ENCODE assay signal across 9 cellular contexts in the genomic region with DNA sequence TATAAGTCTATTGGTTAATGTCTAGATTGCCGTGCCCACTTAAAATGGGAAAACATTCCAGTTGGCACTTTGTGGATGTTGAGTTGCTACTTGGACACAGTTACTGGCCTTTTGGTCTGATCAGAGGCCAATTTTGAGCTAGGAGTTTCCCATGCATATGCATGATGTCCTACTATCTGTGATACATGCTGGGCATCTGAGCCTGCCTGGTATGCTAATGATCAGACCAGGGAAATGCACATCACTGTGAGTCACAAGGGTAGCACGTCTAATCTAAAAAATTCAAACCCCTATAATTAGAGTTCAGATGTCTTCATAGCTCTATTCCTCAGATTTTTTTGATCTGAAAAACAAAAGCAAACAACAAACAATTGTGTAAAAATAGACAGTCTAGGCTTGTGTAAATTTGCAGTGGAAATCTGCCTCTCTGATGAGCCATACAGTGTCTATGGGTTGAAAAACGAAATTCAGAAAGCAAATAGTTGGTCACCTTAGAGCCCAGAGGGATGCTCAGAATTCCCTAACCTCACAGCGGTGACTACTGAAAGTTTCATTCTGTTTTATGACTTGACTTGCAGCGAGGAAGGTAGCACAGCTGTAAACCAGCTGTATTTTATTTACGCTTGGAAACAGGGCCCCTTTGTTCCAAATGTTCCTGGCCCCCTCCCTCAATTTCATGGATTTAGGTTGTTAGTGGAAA. TPM values are rescaled to one million over a fixed set of nuclear protein-coding genes. Genes with fewer than 3 reads are reported as not detected.
A peak's percentile ranks its signal among the peaks of the same experiment; 100 is the strongest.
DNase-seq lines count a peak whose midpoint lies in the region; ATAC-seq, FAIRE-seq and TF ChIP-seq lines count a peak whose summit lies in the region.
"Had no signal": no experiment of that assay in that cellular context is flagged by ENCODE, and none has a peak within 500 bp of the region (broad histone marks: within the 10 kb centered on the region; RNA-seq: fewer than 3 reads in every experiment).

No MANE protein-coding gene starts in this region.

- H3K9ac ChIP-seq in HUES48 (ENCODE audit: low read depth, low read length) (peak overlapping the region; percentile 24; the same call in 1 of the 2 replicates), keratinocyte (ENCODE audit: control insufficient read depth, extremely low read depth, insufficient read depth, low read length) (no peak overlapping the region)

- H3K4me3 ChIP-seq in HUES48 (ENCODE audit: low read depth, low read length) (no peak overlapping the region), breast epithelium (no peak overlapping the region), keratinocyte (ENCODE audit: control insufficient read depth in 2 of 3, extremely low read depth in 1 of 3, insufficient read depth in 2 of 3, low read depth in 1 of 3, low read length in 3 of 3) (no peak overlapping the region), tibial artery (no peak overlapping the region), WERI-Rb-1 (ENCODE audit: low read depth, low read length) (no peak overlapping the region)

- H4K20me1 ChIP-seq in keratinocyte (ENCODE audit: control insufficient read depth, extremely low read depth, insufficient read depth, low read length), result no peaks in the 10 kb centered on the region

- no peak for TF ChIP-seq POLR2A in breast epithelium (IDR thresholded peaks at IDR 0.05)

- no peaks in the 10 kb centered on the region for H3K79me2 ChIP-seq in keratinocyte (ENCODE audit: control insufficient read depth, insufficient read depth, low read length)

- H3K4me3 Mint-ChIP-seq in activated naive CD8-positive, alpha-beta T cell treated with anti-CD3 and anti-CD28 coated beads, Interleukin-2, amount 50 U/mL, for 24 hours, result no peak overlapping the region
- H3K4me3 Mint-ChIP-seq: activated B cell treated with CpG ODN at 0.5 μM for 24 hours had no signal

- no peaks in the 10 kb centered on the region for H3K36me3 ChIP-seq in HUES48 (ENCODE audit: control insufficient read depth, insufficient read depth, low read length)
- no peaks in the 10 kb centered on the region for H3K36me3 ChIP-seq in breast epithelium
- no peaks in the 10 kb centered on the region for H3K36me3 ChIP-seq in keratinocyte (ENCODE audit: control insufficient read depth in 2 of 2, extremely low read depth in 1 of 2, insufficient read depth in 2 of 2, low read length in 2 of 2)
- no peaks in the 10 kb centered on the region for H3K36me3 ChIP-seq in tibial artery
- H3K36me3 ChIP-seq in WERI-Rb-1, result no peaks in the 10 kb centered on the region

- TF ChIP-seq CTCF in breast epithelium (IDR thresholded peaks at IDR 0.05), result no peak
- no peak for TF ChIP-seq CTCF in keratinocyte (optimal IDR thresholded peaks at IDR 0.05 in 1 of 3, IDR thresholded peaks at IDR 0.05 in 1 of 3, conservative IDR thresholded peaks at IDR 0.05 in 1 of 3; ENCODE audit: extremely low read depth in 1 of 3, insufficient read depth in 2 of 3, low read length in 3 of 3)
- TF ChIP-seq CTCF in tibial artery (IDR thresholded peaks at IDR 0.05), result no peak
- no peak for TF ChIP-seq CTCF in WERI-Rb-1 (IDR thresholded peaks at IDR 0.05; ENCODE audit: low read depth, low read length)

- intact Hi-C loops in breast epithelium (cut with DNase I; ENCODE audit: low total_unique reads), result no loop called here
- intact Hi-C loops in tibial artery (cut with DNase I; ENCODE audit: low total_unique reads), result no loop called here

- no peak for ATAC-seq in GM19324 (IDR thresholded peaks at IDR 0.05; ENCODE audit: low FRiP score, unreplicated experiment)
- no peak for ATAC-seq in activated naive CD8-positive, alpha-beta T cell treated with anti-CD3 and anti-CD28 coated beads, Interleukin-2, amount 50 U/mL, for 24 hours

- H3K4me1 Mint-ChIP-seq in activated naive CD8-positive, alpha-beta T cell treated with anti-CD3 and anti-CD28 coated beads, Interleukin-2, amount 50 U/mL, for 24 hours, result no peaks in the 10 kb centered on the region
- H3K4me1 Mint-ChIP-seq: activated B cell treated with CpG ODN at 0.5 μM for 24 hours had no signal

- no peaks in the 10 kb centered on the region for H3K36me3 Mint-ChIP-seq in activated naive CD8-positive, alpha-beta T cell treated with anti-CD3 and anti-CD28 coated beads, Interleukin-2, amount 50 U/mL, for 24 hours (ENCODE audit: low read depth)

- H3K27me3 ChIP-seq in HUES48 (ENCODE audit: control insufficient read depth, insufficient read depth, low read length) (no peaks in the 10 kb centered on the region), breast epithelium (no peaks in the 10 kb centered on the region), keratinocyte (ENCODE audit: control insufficient read depth, extremely low read depth, insufficient read depth, low read length) (no peaks in the 10 kb centered on the region), tibial artery (no peaks in the 10 kb centered on the region), WERI-Rb-1 (ENCODE audit: insufficient read depth, low read depth, severe bottlenecking) (peaks cover 95% of the 10 kb centered on the region)

- peak; percentile 93 for FAIRE-seq in keratinocyte (lab: Jason Lieb, UNC)

- peak overlapping the region; percentile 33 for H3K27ac ChIP-seq in HUES48 (ENCODE audit: low read depth, low read length)
- H3K27ac ChIP-seq in breast epithelium, result peak overlapping the region; percentile 21 to 73
- H3K27ac ChIP-seq in keratinocyte (ENCODE audit: control insufficient read depth, insufficient read depth, low read length), result peak overlapping the region; percentile 33
- H3K27ac ChIP-seq in tibial artery, result peak overlapping the region; percentile 19 to 55
- no peak overlapping the region for H3K27ac ChIP-seq in WERI-Rb-1

- DNase-seq in breast epithelium (ENCODE audit: low spot score in 2 of 2) (no peak), keratinocyte (ENCODE audit: low read depth, low spot score) (no peak), tibial artery (no peak), islet precursor cell (no peak), WERI-Rb-1 (no peak)
- DNase-seq in activated naive CD8-positive, alpha-beta T cell treated with anti-CD3 and anti-CD28 coated beads, Interleukin-2, amount 50 U/mL, for 24 hours, result no peak
- DNase-seq: activated B cell treated with CpG ODN at 0.5 μM for 24 hours had no signal

- H3K9me3 Mint-ChIP-seq in activated naive CD8-positive, alpha-beta T cell treated with anti-CD3 and anti-CD28 coated beads, Interleukin-2, amount 50 U/mL, for 24 hours, result no peaks in the 10 kb centered on the region
- H3K9me3 Mint-ChIP-seq: activated B cell treated with CpG ODN at 0.5 μM for 24 hours had no signal

- H3K4me1 ChIP-seq in HUES48 (ENCODE audit: control insufficient read depth, insufficient read depth, low read length) (peaks cover 22% of the 10 kb centered on the region), breast epithelium (no peaks in the 10 kb centered on the region), keratinocyte (ENCODE audit: control insufficient read depth, extremely low read depth, insufficient read depth, low read length) (peaks cover 31% of the 10 kb centered on the region), tibial artery (peaks cover 0 to 37% (median 22%) of the 10 kb centered on the region in 4 donors)

- H3K9me3 ChIP-seq in HUES48 (ENCODE audit: control insufficient read depth, insufficient read depth, low read length) (no peaks in the 10 kb centered on the region; the same call in 1 of the 2 replicates), breast epithelium (no peaks in the 10 kb centered on the region), keratinocyte (ENCODE audit: control insufficient read depth, low read depth, low read length) (no peaks in the 10 kb centered on the region), tibial artery (no peaks in the 10 kb centered on the region), WERI-Rb-1 (ENCODE audit: severe bottlenecking) (no peaks in the 10 kb centered on the region)

- no peak overlapping the region for H3K4me2 ChIP-seq in keratinocyte (ENCODE audit: control insufficient read depth, extremely low read depth, insufficient read depth, low read depth, low read length)

- dilution Hi-C loops in keratinocyte (cut with MboI; ENCODE audit: extremely low pct_ligation_motif_present, low sequenced_read_pairs), result no loop called here

- no peak overlapping the region for H3K27ac Mint-ChIP-seq in activated naive CD8-positive, alpha-beta T cell treated with anti-CD3 and anti-CD28 coated beads, Interleukin-2, amount 50 U/mL, for 24 hours
- H3K27ac Mint-ChIP-seq: activated B cell treated with CpG ODN at 0.5 μM for 24 hours had no signal

- peaks cover 2% of the 10 kb centered on the region for H3K9me1 ChIP-seq in keratinocyte (ENCODE audit: control insufficient read depth, extremely low read depth, insufficient read depth, low read length)

- no peak overlapping the region for H2AFZ ChIP-seq in keratinocyte (ENCODE audit: control insufficient read depth, low read length)

- peaks cover 4% of the 10 kb centered on the region for H3K27me3 Mint-ChIP-seq in activated naive CD8-positive, alpha-beta T cell treated with anti-CD3 and anti-CD28 coated beads, Interleukin-2, amount 50 U/mL, for 24 hours

RNA-seq across cellular contexts. Expression of a gene that starts 37.3 kb away (rescaled TPM):
- total RNA-seq in breast epithelium, result 10 to 100 TPM in 1 of 3 donors, 1 to 10 TPM in 2; 6.4 to 41.4 (median 8.8) TPM
- polyA plus RNA-seq in keratinocyte, result 2.3 to 8.1 TPM (median 3.6 TPM) in 3 replicates
- 3.6 TPM for polyA plus RNA-seq in keratinocyte (2011; ENCODE audit: low read depth)
- 3.4 and 3.5 TPM in 2 replicates for polyA plus RNA-seq in keratinocyte (2011; cell fraction: cytosol; rRNA removed)
- polyA plus RNA-seq in keratinocyte (2011; cell fraction: nucleus; rRNA removed), result 6.8 and 6.9 TPM in 2 replicates
- 0.08 and 10.0 TPM in 2 replicates for polyA plus RNA-seq in keratinocyte (2012; ENCODE audit: low replicate concordance)
- polyA minus RNA-seq in keratinocyte, result 1.1 to 4.2 TPM (median 3.0 TPM) in 3 replicates
- 6.9 TPM for polyA minus RNA-seq in keratinocyte (2011; cell fraction: cytosol; rRNA and poly(A)+ RNA removed)
- 5.3 and 14.3 TPM in 2 replicates for polyA minus RNA-seq in keratinocyte (2011; cell fraction: nucleus; rRNA and poly(A)+ RNA removed)
- total RNA-seq: activated B cell treated with CpG ODN at 0.5 μM for 24 hours had no signal
